ENCODE assay signal across 1 cellular context in the genomic region with DNA sequence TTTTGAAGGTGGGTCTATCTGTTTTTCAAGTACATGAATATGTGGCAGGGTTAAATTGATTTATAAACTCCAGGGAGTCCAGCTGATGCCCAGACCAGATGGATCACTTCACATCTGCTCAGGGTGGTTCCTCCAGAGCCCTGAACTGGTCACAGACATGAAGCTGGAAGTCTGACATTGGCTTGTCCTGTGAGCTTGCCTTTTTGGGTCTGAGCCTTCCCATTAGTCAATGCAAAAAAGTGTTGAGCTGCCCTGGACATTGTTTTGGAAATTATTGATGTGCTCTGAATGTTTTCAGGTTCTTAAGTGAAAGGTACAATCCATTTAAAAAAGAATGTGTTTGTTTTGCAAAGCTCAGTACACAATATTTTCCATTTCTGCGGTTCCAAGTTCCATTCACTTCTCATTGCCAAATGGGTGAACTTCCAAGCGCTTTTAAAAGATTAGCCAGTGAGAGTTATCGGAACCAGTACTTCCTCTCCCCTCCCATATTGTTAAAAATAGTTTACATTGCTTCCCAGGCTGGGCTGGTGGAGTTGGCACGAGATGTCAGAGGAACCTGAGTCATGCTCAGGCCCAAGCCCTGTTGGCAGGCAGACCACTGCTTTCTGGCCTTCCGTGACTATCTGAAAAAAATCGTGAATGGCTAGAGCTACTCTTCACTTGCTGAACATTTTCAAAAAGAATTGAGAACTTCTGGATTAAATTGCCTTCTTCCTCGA.
TF ChIP-seq lines count a peak whose summit lies in the region.

No MANE protein-coding gene starts in this region.

TF ChIP-seq in GM23338, 12 proteins besides CTCF, POLR2A, EP300 and RAD21 (continued from another document):
- TF ChIP-seq, protein P1, sequence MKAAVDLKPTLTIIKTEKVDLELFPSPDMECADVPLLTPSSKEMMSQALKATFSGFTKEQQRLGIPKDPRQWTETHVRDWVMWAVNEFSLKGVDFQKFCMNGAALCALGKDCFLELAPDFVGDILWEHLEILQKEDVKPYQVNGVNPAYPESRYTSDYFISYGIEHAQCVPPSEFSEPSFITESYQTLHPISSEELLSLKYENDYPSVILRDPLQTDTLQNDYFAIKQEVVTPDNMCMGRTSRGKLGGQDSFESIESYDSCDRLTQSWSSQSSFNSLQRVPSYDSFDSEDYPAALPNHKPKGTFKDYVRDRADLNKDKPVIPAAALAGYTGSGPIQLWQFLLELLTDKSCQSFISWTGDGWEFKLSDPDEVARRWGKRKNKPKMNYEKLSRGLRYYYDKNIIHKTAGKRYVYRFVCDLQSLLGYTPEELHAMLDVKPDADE (IDR thresholded peaks at IDR 0.05): no peak
- TF ChIP-seq ZNF114 (CRISPR knock-in tag; IDR thresholded peaks at IDR 0.05): no peak
- TF ChIP-seq, protein P2, sequence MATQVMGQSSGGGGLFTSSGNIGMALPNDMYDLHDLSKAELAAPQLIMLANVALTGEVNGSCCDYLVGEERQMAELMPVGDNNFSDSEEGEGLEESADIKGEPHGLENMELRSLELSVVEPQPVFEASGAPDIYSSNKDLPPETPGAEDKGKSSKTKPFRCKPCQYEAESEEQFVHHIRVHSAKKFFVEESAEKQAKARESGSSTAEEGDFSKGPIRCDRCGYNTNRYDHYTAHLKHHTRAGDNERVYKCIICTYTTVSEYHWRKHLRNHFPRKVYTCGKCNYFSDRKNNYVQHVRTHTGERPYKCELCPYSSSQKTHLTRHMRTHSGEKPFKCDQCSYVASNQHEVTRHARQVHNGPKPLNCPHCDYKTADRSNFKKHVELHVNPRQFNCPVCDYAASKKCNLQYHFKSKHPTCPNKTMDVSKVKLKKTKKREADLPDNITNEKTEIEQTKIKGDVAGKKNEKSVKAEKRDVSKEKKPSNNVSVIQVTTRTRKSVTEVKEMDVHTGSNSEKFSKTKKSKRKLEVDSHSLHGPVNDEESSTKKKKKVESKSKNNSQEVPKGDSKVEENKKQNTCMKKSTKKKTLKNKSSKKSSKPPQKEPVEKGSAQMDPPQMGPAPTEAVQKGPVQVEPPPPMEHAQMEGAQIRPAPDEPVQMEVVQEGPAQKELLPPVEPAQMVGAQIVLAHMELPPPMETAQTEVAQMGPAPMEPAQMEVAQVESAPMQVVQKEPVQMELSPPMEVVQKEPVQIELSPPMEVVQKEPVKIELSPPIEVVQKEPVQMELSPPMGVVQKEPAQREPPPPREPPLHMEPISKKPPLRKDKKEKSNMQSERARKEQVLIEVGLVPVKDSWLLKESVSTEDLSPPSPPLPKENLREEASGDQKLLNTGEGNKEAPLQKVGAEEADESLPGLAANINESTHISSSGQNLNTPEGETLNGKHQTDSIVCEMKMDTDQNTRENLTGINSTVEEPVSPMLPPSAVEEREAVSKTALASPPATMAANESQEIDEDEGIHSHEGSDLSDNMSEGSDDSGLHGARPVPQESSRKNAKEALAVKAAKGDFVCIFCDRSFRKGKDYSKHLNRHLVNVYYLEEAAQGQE (IDR thresholded peaks at IDR 0.05; ENCODE audit: unreplicated experiment): no peak
- no peak for TF ChIP-seq EZH2phosphoT487 (IDR thresholded peaks at IDR 0.05; ENCODE audit: unreplicated experiment)
